In the genomic region with DNA sequence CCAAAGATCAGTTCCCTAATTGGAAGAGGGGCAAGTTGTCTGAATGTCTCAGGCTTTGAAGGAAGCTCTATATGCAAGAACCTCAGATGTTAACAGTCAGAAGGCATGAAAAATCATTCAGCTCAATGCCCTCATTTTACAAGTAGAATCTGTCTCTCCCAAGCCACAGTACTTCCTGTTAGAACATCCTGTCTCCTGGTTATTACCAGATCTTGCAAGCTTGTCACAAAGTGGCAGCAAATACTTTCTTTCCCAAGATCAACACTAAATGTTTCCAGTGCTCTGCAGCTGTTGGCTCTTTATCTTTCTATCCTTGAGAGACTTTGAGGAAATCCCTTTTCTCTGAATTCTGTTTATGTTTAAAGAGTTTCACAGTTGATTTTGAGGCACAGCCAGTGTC, we compare ENCODE assay signal across 11 cellular contexts.
DNase-seq lines count a peak whose midpoint lies in the region; ATAC-seq and TF ChIP-seq lines count a peak whose summit lies in the region.
"Had no signal": no experiment of that assay in that cellular context is flagged by ENCODE, and none has a peak within 500 bp of the region (broad histone marks: within the 10 kb centered on the region; RNA-seq: fewer than 3 reads in every experiment).

No MANE protein-coding gene starts in this region.

- H3K4me3 ChIP-seq in gastroesophageal sphincter: no peak overlapping the region
- H3K4me3 ChIP-seq in spleen: no peak overlapping the region
- H3K4me3 ChIP-seq: GM23338 had no signal

- H3K27ac ChIP-seq in gastroesophageal sphincter: peak overlapping the region; percentile 73 to 81 (median 77)
- peak overlapping the region in 7 of 8 donors; percentile 1 to 54 (median 46) for H3K27ac ChIP-seq in spleen

- no peak for TF ChIP-seq EP300 in gastroesophageal sphincter (IDR thresholded peaks at IDR 0.05)

- no peaks in the 10 kb centered on the region for H3K27me3 ChIP-seq in gastroesophageal sphincter
- no peaks in the 10 kb centered on the region for H3K27me3 ChIP-seq in spleen (replicated peaks in 1 of 7)

- no peak overlapping the region for H3K27ac Mint-ChIP-seq in stimulated activated naive B cell treated with anti-CD40 and anti-IgM and Interleukin-4, amounts not matched to agents 10 μg/mL and 1 μg/mL and 100 μg/mL, for 72 hours
- H3K27ac Mint-ChIP-seq: GM23338 had no signal

- H3K9me3 Mint-ChIP-seq in stimulated activated naive B cell treated with anti-CD40 and anti-IgM and Interleukin-4, amounts not matched to agents 10 μg/mL and 1 μg/mL and 100 μg/mL, for 72 hours: no peaks in the 10 kb centered on the region
- H3K9me3 Mint-ChIP-seq: GM23338 had no signal

- TF ChIP-seq CTCF in gastroesophageal sphincter (IDR thresholded peaks at IDR 0.05) (no peak), spleen (IDR thresholded peaks at IDR 0.05 in 8 of 11, conservative IDR thresholded peaks at IDR 0.05 in 3 of 11) (no peak)

- H3K36me3 ChIP-seq in gastroesophageal sphincter (no peaks in the 10 kb centered on the region), spleen (no peaks in the 10 kb centered on the region)

- H3K27me3 Mint-ChIP-seq in stimulated activated naive B cell treated with anti-CD40 and anti-IgM and Interleukin-4, amounts not matched to agents 10 μg/mL and 1 μg/mL and 100 μg/mL, for 72 hours: no peaks in the 10 kb centered on the region

- peaks cover 0 to 4% of the 10 kb centered on the region in 2 donors for H3K4me1 Mint-ChIP-seq in stimulated activated naive B cell treated with anti-CD40 and anti-IgM and Interleukin-4, amounts not matched to agents 10 μg/mL and 1 μg/mL and 100 μg/mL, for 72 hours
- H3K4me1 Mint-ChIP-seq: GM23338 had no signal

- no peak for TF ChIP-seq POLR2A in gastroesophageal sphincter (IDR thresholded peaks at IDR 0.05)
- TF ChIP-seq POLR2A in spleen (IDR thresholded peaks at IDR 0.05): no peak

- peak; percentile 42 for ATAC-seq in gastroesophageal sphincter
- ATAC-seq in stimulated activated naive B cell treated with anti-CD40 and anti-IgM and Interleukin-4, amounts not matched to agents 10 μg/mL and 1 μg/mL and 100 μg/mL, for 72 hours (replicated peaks): no peak
- ATAC-seq: GM23338 had no signal

- in situ Hi-C loops in SK-MEL-5 (cut with HindIII; ENCODE audit: low pct_unique_long_range_greater_than_20kb, low sequenced_read_pairs): no loop called here

- peaks cover 15 to 64% (median 28%) of the 10 kb centered on the region in 3 donors for H3K4me1 ChIP-seq in gastroesophageal sphincter
- peaks cover 4 to 30% (median 9%) of the 10 kb centered on the region in 6 donors for H3K4me1 ChIP-seq in spleen

- intact Hi-C loops in spleen (cut with DNase I; ENCODE audit: low total_unique reads): no loop called here

- no peak overlapping the region for H3K4me3 Mint-ChIP-seq in stimulated activated naive B cell treated with anti-CD40 and anti-IgM and Interleukin-4, amounts not matched to agents 10 μg/mL and 1 μg/mL and 100 μg/mL, for 72 hours
- H3K4me3 Mint-ChIP-seq: GM23338 had no signal

- H3K9me3 ChIP-seq in gastroesophageal sphincter (no peaks in the 10 kb centered on the region), spleen (no peaks in the 10 kb centered on the region)

- H3K36me3 Mint-ChIP-seq in stimulated activated naive B cell treated with anti-CD40 and anti-IgM and Interleukin-4, amounts not matched to agents 10 μg/mL and 1 μg/mL and 100 μg/mL, for 72 hours: no peaks in the 10 kb centered on the region

- peak; percentile 9 for DNase-seq in DMS53 (lab: John Stamatoyannopoulos, UW)
- no peak for DNase-seq in DMS53 treated with DMSO at 0.1 percent for 48 hours (lab: John Stamatoyannopoulos, UW; ENCODE audit: unreplicated experiment)
- peak; percentile 18 for DNase-seq in SK-MEL-5 (ENCODE audit: low read depth, low spot score)
- no peak for DNase-seq in spleen
- DNase-seq in stimulated activated naive B cell treated with anti-CD40 and anti-IgM and Interleukin-4, amounts not matched to agents 10 μg/mL and 1 μg/mL and 100 μg/mL, for 72 hours: no peak
- DNase-seq in SKM-1 treated with dmso at 0.1 percent for 144 hours (lab: John Stamatoyannopoulos, UW; ENCODE audit: unreplicated experiment): no peak
- DNase-seq in middle frontal gyrus (ENCODE audit: extremely low spot score, low spot score): no peak
- DNase-seq: 8988T, activated T-cell treated with anti-CD3 and anti-CD28 coated beads for 4 hours had no signal

Comparison
In these comparisons a context has a peak if more than half of its experiments do, and no peak if none do; other contexts are left out.
1. DNase-seq: peak in DMS53 (single experiment) and SK-MEL-5 (single experiment); none in DMS53 treated with DMSO at 0.1 percent for 48 hours (single experiment), spleen (single experiment), stimulated activated naive B cell treated with anti-CD40 and anti-IgM and Interleukin-4, amounts not matched to agents 10 μg/mL and 1 μg/mL and 100 μg/mL, for 72 hours (single experiment), SKM-1 treated with dmso at 0.1 percent for 144 hours (single experiment) and middle frontal gyrus (single experiment).